In genomic region chr17:2688351-2689342, GRCh38 we compare ENCODE assay signal across 8 cellular contexts. TPM values are rescaled to one million over a fixed set of nuclear protein-coding genes. Genes with fewer than 3 reads are reported as not detected.
DNase-seq lines count a peak whose midpoint lies in the region; ATAC-seq and TF ChIP-seq lines count a peak whose summit lies in the region.

No MANE protein-coding gene starts in this region.

- no peak for TF ChIP-seq CTCF in natural killer cell (IDR thresholded peaks at IDR 0.05)

- peak; percentile 17 for DNase-seq in Daoy (ENCODE audit: low read depth)
- peak; percentile 12 for DNase-seq in NCI-H2029 treated with DMSO at 0.1 percent for 48 hours (lab: John Stamatoyannopoulos, UW)
- DNase-seq in cerebellar cortex (ENCODE audit: low spot score): peak; percentile 58
- DNase-seq in natural killer cell: no peak
- no peak for DNase-seq in NCI-H526 treated with DMSO at 0.1 percent for 48 hours (lab: John Stamatoyannopoulos, UW)
- DNase-seq in superior temporal gyrus (ENCODE audit: extremely low spot score): no peak

- peak overlapping the region; percentile 16 to 58 for H3K27ac Mint-ChIP-seq in natural killer cell

- H3K36me3 Mint-ChIP-seq in natural killer cell: no peaks in the 10 kb centered on the region

- H3K4me3 Mint-ChIP-seq in natural killer cell: peak overlapping the region; percentile 68

- peaks cover 4 to 12% of the 10 kb centered on the region in 2 donors for H3K4me1 Mint-ChIP-seq in natural killer cell

- no peaks in the 10 kb centered on the region for H3K9me3 Mint-ChIP-seq in natural killer cell

- no peak for ATAC-seq in natural killer cell
- ATAC-seq in GM19395 (IDR thresholded peaks at IDR 0.05; ENCODE audit: unreplicated experiment): no peak
- no peak for ATAC-seq in GM18909 (IDR thresholded peaks at IDR 0.05; ENCODE audit: poor library complexity, unreplicated experiment)

- intact Hi-C loops in natural killer cell (cut with micrococcal nuclease): no loop called here

- H3K27me3 Mint-ChIP-seq in natural killer cell (ENCODE audit: low read depth in 2 of 2): no peaks in the 10 kb centered on the region

RNA-seq across cellular contexts. Expression of gene CLUH, which starts 22.9 kb away (rescaled TPM):
- total RNA-seq in Daoy (2014; rRNA removed; shearing (Covaris generic)): 41.2 and 47.9 TPM in 2 replicates
- 10 to 100 TPM; 34.6 to 43.5 (median 42.1) TPM for total RNA-seq in natural killer cell

Comparison
In these comparisons a context has a peak if more than half of its experiments do, and no peak if none do; other contexts are left out.
1. DNase-seq: peak in Daoy (single experiment), NCI-H2029 treated with DMSO at 0.1 percent for 48 hours (single experiment) and cerebellar cortex (single experiment); none in natural killer cell (single experiment), NCI-H526 treated with DMSO at 0.1 percent for 48 hours (single experiment) and superior temporal gyrus (single experiment).